11 cellular contexts compared by ENCODE assay signal in genomic region chr10:23694446-23694920, GRCh38.
DNase-seq lines count a peak whose midpoint lies in the region; ATAC-seq, FAIRE-seq and TF ChIP-seq lines count a peak whose summit lies in the region.
"Had no signal": no experiment of that assay in that cellular context is flagged by ENCODE, and none has a peak within 500 bp of the region (broad histone marks: within the 10 kb centered on the region; RNA-seq: fewer than 3 reads in every experiment).

No MANE protein-coding gene starts in this region.

- H3K9me3 Mint-ChIP-seq in nephron = no peaks in the 10 kb centered on the region
- H3K9me3 Mint-ChIP-seq: stimulated activated effector memory CD8-positive, alpha-beta T cell treated with anti-CD3 and anti-CD28 coated beads, Interleukin-12 subunit alpha, Interleukin-12 subunit beta, amount 100 ng/mL, for 72 hours had no signal

- no peak overlapping the region for H2AFZ ChIP-seq in GM23248

- H3K4me3 ChIP-seq in A549 (no peak overlapping the region; the same call in 2 of the 3 replicates), HEK293 (ENCODE audit: low read depth, low read length) (peak overlapping the region; percentile 31), dorsolateral prefrontal cortex (peak overlapping the region; percentile 28 to 75 (median 58)), GM23248 (no peak overlapping the region)
- H3K4me3 ChIP-seq: MG63 had no signal

- H3K27me3 Mint-ChIP-seq in nephron (ENCODE audit: low read depth) = peaks cover 88% of the 10 kb centered on the region

- CTCF ChIA-PET in A549 (lab: Yijun Ruan, JAX) = interaction anchor here (1.4 kb wide), 1 partner anchor 536 kb away, joined by 7 read pairs; no protein-coding TSS in a partner anchor
- CTCF ChIA-PET in HEK293 (lab: Yijun Ruan, JAX) = no interaction called here

- no peak overlapping the region for H3K9ac ChIP-seq in GM23248

- POLR2A ChIA-PET in A549 (lab: Yijun Ruan, JAX) (no interaction called here), HEK293 (lab: Yijun Ruan, JAX) (no interaction called here)

- H3K36me3 ChIP-seq in HEK293 (ENCODE audit: control insufficient read depth in 2 of 2, insufficient read depth in 1 of 2, low read length in 2 of 2) (no peaks in the 10 kb centered on the region), GM23248 (ENCODE audit: low read depth) (no peaks in the 10 kb centered on the region)
- H3K36me3 ChIP-seq: MG63 had no signal

- no peak for TF ChIP-seq EP300 in A549 (IDR thresholded peaks at IDR 0.05)

- no peaks in the 10 kb centered on the region for H4K20me1 ChIP-seq in GM23248 (ENCODE audit: insufficient read depth)

- H3K9me3 ChIP-seq in A549 (no peaks in the 10 kb centered on the region), HEK293 (ENCODE audit: control insufficient read depth, insufficient read depth, low read depth, low read length) (no peaks in the 10 kb centered on the region), GM23248 (ENCODE audit: low read depth) (no peaks in the 10 kb centered on the region)
- H3K9me3 ChIP-seq: Caco-2, MG63 had no signal

- ATAC-seq in A549 = peak in 1 of 2 experiments; percentile 39; a peak in 3 of 6 replicates
- ATAC-seq in GM18858 (IDR thresholded peaks at IDR 0.05; ENCODE audit: unreplicated experiment) = no peak
- ATAC-seq: stimulated activated effector memory CD8-positive, alpha-beta T cell treated with anti-CD3 and anti-CD28 coated beads, Interleukin-12 subunit alpha, Interleukin-12 subunit beta, amount 100 ng/mL, for 72 hours had no signal

- H3K9me2 ChIP-seq in GM23248 (ENCODE audit: insufficient read depth) = no peaks in the 10 kb centered on the region

- peak overlapping the region in 2 of 3 experiments; percentile 35 to 40 for H3K27ac Mint-ChIP-seq in nephron
- H3K27ac Mint-ChIP-seq: stimulated activated effector memory CD8-positive, alpha-beta T cell treated with anti-CD3 and anti-CD28 coated beads, Interleukin-12 subunit alpha, Interleukin-12 subunit beta, amount 100 ng/mL, for 72 hours had no signal

- H3K36me3 Mint-ChIP-seq in nephron (ENCODE audit: low read depth) = no peaks in the 10 kb centered on the region

- H3K4me2 ChIP-seq in A549 (peak overlapping the region; percentile 38; the same call in 2 of the 3 replicates), GM23248 (ENCODE audit: unreplicated experiment) (no peak overlapping the region)

- H3K27me3 ChIP-seq in dorsolateral prefrontal cortex (peaks cover 0 to 47% (median 31%) of the 10 kb centered on the region in 45 donors), GM23248 (replicated peaks; ENCODE audit: insufficient read depth) (peaks cover 53% of the 10 kb centered on the region)

- H3K79me2 ChIP-seq in GM23248 (ENCODE audit: insufficient read depth) = no peaks in the 10 kb centered on the region

- WGBS in A549 (ENCODE audit: missing lambda C conversion rate) = 0% methylated on average over 14 of the region's 49 CpGs
- WGBS in GM23248 (ENCODE audit: low coverage in 1 of 2, low lambda C conversion rate in 2 of 2, missing lambda C conversion rate in 2 of 2), 2 experiments = 2% methylated on average over 39 to 49 of the region's 49 CpGs

- H3K27ac ChIP-seq in A549 = no peak overlapping the region
- no peak overlapping the region for H3K27ac ChIP-seq in HEK293 (ENCODE audit: extremely low read depth, low read depth, low read length)
- H3K27ac ChIP-seq in dorsolateral prefrontal cortex = peak overlapping the region in 25 of 59 donors; percentile 2 to 71 (median 38)
- no peak overlapping the region for H3K27ac ChIP-seq in GM23248

- in situ Hi-C loops in GM23248 (cut with MboI) = loop anchor here (25.0 kb wide), 1 partner anchor 382 kb away; no protein-coding TSS in a partner anchor

- no peak for TF ChIP-seq RAD21 in A549 (conservative IDR thresholded peaks at IDR 0.05 in 1 of 2, IDR thresholded peaks at IDR 0.05 in 1 of 2)

- no peak for FAIRE-seq in A549 (lab: Jason Lieb, UNC)

- DNase-seq in A549 (ENCODE audit: low read depth in 1 of 2, low spot score in 1 of 2) (peak in 1 of 2 experiments; percentile 11), dorsolateral prefrontal cortex (peak in 5 of 10 donors; percentile 27 to 61 (median 43)), ureter (ENCODE audit: low spot score) (no peak), NCI-H2029 (lab: John Stamatoyannopoulos, UW) (no peak), GM23248 (no peak)
- DNase-seq: Caco-2, MG63 had no signal

- H3K4me1 ChIP-seq in A549 (no peaks in the 10 kb centered on the region), HEK293 (ENCODE audit: control insufficient read depth, insufficient read depth, low read length) (0 out of 2 replicates have a peak, but pooled peaks cover 2% of the 10 kb centered on the region), GM23248 (ENCODE audit: insufficient read depth) (no peaks in the 10 kb centered on the region)
- H3K4me1 ChIP-seq: Caco-2 had no signal

- H3K4me3 Mint-ChIP-seq in nephron = peak overlapping the region; percentile 87 to 89 (median 88)
- H3K4me3 Mint-ChIP-seq: stimulated activated effector memory CD8-positive, alpha-beta T cell treated with anti-CD3 and anti-CD28 coated beads, Interleukin-12 subunit alpha, Interleukin-12 subunit beta, amount 100 ng/mL, for 72 hours had no signal

- H3F3A ChIP-seq in GM23248 (ENCODE audit: insufficient read depth) = no peaks in the 10 kb centered on the region

- intact Hi-C loops in dorsolateral prefrontal cortex (cut with DNase I) = no loop called here

- peaks cover 9% of the 10 kb centered on the region for H3K4me1 Mint-ChIP-seq in nephron
- H3K4me1 Mint-ChIP-seq: stimulated activated effector memory CD8-positive, alpha-beta T cell treated with anti-CD3 and anti-CD28 coated beads, Interleukin-12 subunit alpha, Interleukin-12 subunit beta, amount 100 ng/mL, for 72 hours had no signal

- no peak for TF ChIP-seq CTCF in A549 (IDR thresholded peaks at IDR 0.05)
- TF ChIP-seq CTCF in HEK293 (tag by site-specific recombination; IDR thresholded peaks at IDR 0.05) = peak; percentile 41; the same call in 1 of the 2 replicates
- TF ChIP-seq CTCF in dorsolateral prefrontal cortex (IDR thresholded peaks at IDR 0.05 in 54 of 56, conservative IDR thresholded peaks at IDR 0.05 in 2 of 56; ENCODE audit: low read depth in 1 of 56, partially characterized antibody in 56 of 56) = no peak
- no peak for TF ChIP-seq CTCF in nephron (IDR thresholded peaks at IDR 0.05; ENCODE audit: unreplicated experiment in 3 of 3)

- no peak for TF ChIP-seq POLR2A in A549 (IDR thresholded peaks at IDR 0.05; ENCODE audit: low read length)

TF ChIP-seq in A549, 52 proteins besides CTCF, POLR2A, EP300 and RAD21:
- TF ChIP-seq CHD4 (IDR thresholded peaks at IDR 0.05; ENCODE audit: borderline replicate concordance) (no peak), ESRRA (IDR thresholded peaks at IDR 0.05; ENCODE audit: borderline replicate concordance, low read length) (no peak), FOSB (CRISPR knock-in tag; IDR thresholded peaks at IDR 0.05) (no peak), ZNF302 (CRISPR knock-in tag; IDR thresholded peaks at IDR 0.05) (no peak), PHF8 (IDR thresholded peaks at IDR 0.05; ENCODE audit: borderline replicate concordance, low read depth) (no peak), ZSCAN20 (CRISPR knock-in tag; IDR thresholded peaks at IDR 0.05) (no peak), KDM5A (IDR thresholded peaks at IDR 0.05) (no peak), FOSL2 (IDR thresholded peaks at IDR 0.05) (no peak), FOSL2 (CRISPR knock-in tag; IDR thresholded peaks at IDR 0.05) (no peak)

TF ChIP-seq in HEK293, 187 proteins besides CTCF, POLR2A, EP300 and RAD21 (continues in another document):
- TF ChIP-seq ZNF341 (tag by site-specific recombination; IDR thresholded peaks at IDR 0.05; ENCODE audit: low read depth) (peak; percentile 70), EGR2 (tag by site-specific recombination; IDR thresholded peaks at IDR 0.05; ENCODE audit: low read depth) (no peak), ZNF529 (tag by site-specific recombination; IDR thresholded peaks at IDR 0.05; ENCODE audit: insufficient replicate concordance) (no peak), GLIS1 (tag by site-specific recombination; IDR thresholded peaks at IDR 0.05) (peak; percentile 75), ZNF335 (tag by site-specific recombination; conservative IDR thresholded peaks at IDR 0.05) (0 out of 2 replicates have a peak, but pooled peaks have one; percentile 34), ZNF76 (tag by site-specific recombination; IDR thresholded peaks at IDR 0.05; ENCODE audit: borderline replicate concordance, low read depth) (0 out of 2 replicates have a peak, but pooled peaks have one; percentile 21)
- TF ChIP-seq, protein P1, sequence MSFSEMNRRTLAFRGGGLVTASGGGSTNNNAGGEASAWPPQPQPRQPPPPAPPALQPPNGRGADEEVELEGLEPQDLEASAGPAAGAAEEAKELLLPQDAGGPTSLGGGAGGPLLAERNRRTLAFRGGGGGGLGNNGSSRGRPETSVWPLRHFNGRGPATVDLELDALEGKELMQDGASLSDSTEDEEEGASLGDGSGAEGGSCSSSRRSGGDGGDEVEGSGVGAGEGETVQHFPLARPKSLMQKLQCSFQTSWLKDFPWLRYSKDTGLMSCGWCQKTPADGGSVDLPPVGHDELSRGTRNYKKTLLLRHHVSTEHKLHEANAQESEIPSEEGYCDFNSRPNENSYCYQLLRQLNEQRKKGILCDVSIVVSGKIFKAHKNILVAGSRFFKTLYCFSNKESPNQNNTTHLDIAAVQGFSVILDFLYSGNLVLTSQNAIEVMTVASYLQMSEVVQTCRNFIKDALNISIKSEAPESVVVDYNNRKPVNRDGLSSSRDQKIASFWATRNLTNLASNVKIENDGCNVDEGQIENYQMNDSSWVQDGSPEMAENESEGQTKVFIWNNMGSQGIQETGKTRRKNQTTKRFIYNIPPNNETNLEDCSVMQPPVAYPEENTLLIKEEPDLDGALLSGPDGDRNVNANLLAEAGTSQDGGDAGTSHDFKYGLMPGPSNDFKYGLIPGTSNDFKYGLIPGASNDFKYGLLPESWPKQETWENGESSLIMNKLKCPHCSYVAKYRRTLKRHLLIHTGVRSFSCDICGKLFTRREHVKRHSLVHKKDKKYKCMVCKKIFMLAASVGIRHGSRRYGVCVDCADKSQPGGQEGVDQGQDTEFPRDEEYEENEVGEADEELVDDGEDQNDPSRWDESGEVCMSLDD (tag by site-specific recombination; IDR thresholded peaks at IDR 0.05) = peak; percentile 55; the same call in 1 of the 2 replicates
- TF ChIP-seq, protein P2, sequence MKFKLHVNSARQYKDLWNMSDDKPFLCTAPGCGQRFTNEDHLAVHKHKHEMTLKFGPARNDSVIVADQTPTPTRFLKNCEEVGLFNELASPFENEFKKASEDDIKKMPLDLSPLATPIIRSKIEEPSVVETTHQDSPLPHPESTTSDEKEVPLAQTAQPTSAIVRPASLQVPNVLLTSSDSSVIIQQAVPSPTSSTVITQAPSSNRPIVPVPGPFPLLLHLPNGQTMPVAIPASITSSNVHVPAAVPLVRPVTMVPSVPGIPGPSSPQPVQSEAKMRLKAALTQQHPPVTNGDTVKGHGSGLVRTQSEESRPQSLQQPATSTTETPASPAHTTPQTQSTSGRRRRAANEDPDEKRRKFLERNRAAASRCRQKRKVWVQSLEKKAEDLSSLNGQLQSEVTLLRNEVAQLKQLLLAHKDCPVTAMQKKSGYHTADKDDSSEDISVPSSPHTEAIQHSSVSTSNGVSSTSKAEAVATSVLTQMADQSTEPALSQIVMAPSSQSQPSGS (tag by site-specific recombination; IDR thresholded peaks at IDR 0.05; ENCODE audit: low read depth) = 0 out of 2 replicates have a peak, but pooled peaks have one; percentile 27

Comparison
In these comparisons a context has a peak if more than half of its experiments do, and no peak if none do; other contexts are left out.
1. H3K4me3 ChIP-seq: peak in HEK293 (single experiment) and dorsolateral prefrontal cortex (59 of 59); none in A549 (single experiment) and GM23248 (single experiment).
2. Of the 5 proteins assayed by ChIP-seq in both HEK293 and A549: peak only in HEK293: CTCF; only in A549: none; in both: none; in neither: 4.